Comparison of ENCODE assay signal across 16 cellular contexts in the genomic region with DNA sequence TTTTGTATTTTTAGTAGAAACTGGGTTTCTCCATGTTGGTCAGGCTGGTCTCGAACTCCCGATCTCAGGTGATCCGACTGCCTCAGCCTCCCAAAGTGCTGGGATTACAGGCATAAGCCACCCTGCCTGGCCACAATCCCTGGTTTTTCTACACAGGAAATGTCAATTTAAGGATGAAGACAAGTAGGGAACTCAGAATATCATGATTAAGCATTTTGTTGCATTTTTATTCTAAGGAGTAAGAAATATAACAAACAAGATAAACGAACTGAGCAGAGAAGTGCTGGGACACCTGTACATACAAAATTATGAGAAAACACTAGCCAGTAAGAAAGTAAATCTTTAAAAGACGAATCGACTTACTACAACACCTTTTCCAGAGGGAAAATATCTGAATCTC.
DNase-seq lines count a peak whose midpoint lies in the region; ATAC-seq, FAIRE-seq and TF ChIP-seq lines count a peak whose summit lies in the region.
"Had no signal": no experiment of that assay in that cellular context is flagged by ENCODE, and none has a peak within 500 bp of the region (broad histone marks: within the 10 kb centered on the region; RNA-seq: fewer than 3 reads in every experiment).

No MANE protein-coding gene starts in this region.

- CTCF ChIA-PET in SK-N-SH (lab: Yijun Ruan, JAX) (no interaction called here), GM10248 (lab: Yijun Ruan, JAX) (no interaction called here)

- WGBS in SK-N-SH (ENCODE audit: low lambda C conversion rate) = 79% methylated on average over 6 of the region's 6 CpGs
- WGBS in mesenchymal stem cell = 75% methylated on average over 4 of the region's 6 CpGs
- whole genome bisulfite sequencing in smooth muscle cell (ENCODE audit: low lambda C conversion rate) = 76% methylated on average over 6 of the region's 6 CpGs

- no peak for TF ChIP-seq EP300 in SK-N-SH (IDR thresholded peaks at IDR 0.05; ENCODE audit: borderline replicate concordance in 1 of 2, low read depth in 1 of 2, low read length in 1 of 2)

- H2BK15ac ChIP-seq in mesenchymal stem cell (ENCODE audit: low read depth, poor library complexity, severe bottlenecking) = no peak overlapping the region

- H3K36me3 ChIP-seq in SK-N-SH (replicated peaks in 1 of 2; ENCODE audit: control insufficient read depth in 1 of 2, insufficient read depth in 2 of 2, low read length in 1 of 2) (no peaks in the 10 kb centered on the region), astrocyte (ENCODE audit: insufficient read depth, low read length) (no peaks in the 10 kb centered on the region), mesenchymal stem cell (ENCODE audit: control insufficient read depth in 1 of 2, insufficient read depth in 2 of 2, low read depth in 1 of 2, low read length in 2 of 2) (no peaks in the 10 kb centered on the region), smooth muscle cell (ENCODE audit: low read depth) (no peaks in the 10 kb centered on the region)

- H3K4me2 ChIP-seq in SK-N-SH = peak overlapping the region; percentile 27; the same call in 1 of the 2 replicates
- H3K4me2 ChIP-seq in astrocyte (ENCODE audit: low read length) = no peak overlapping the region
- H3K4me2 ChIP-seq in mesenchymal stem cell (ENCODE audit: low read length, poor library complexity, severe bottlenecking) = no peak overlapping the region
- H3K4me2 ChIP-seq in smooth muscle cell = peak overlapping the region; percentile 14

- H4K20me1 ChIP-seq in SK-N-SH (ENCODE audit: insufficient read depth) (no peaks in the 10 kb centered on the region), astrocyte (ENCODE audit: insufficient read depth, low read length) (no peaks in the 10 kb centered on the region), smooth muscle cell (ENCODE audit: low read depth) (no peaks in the 10 kb centered on the region)

- H4K91ac ChIP-seq in mesenchymal stem cell (ENCODE audit: low read length) = no peak overlapping the region

- no peaks in the 10 kb centered on the region for H3K9me2 ChIP-seq in SK-N-SH

- no peak overlapping the region for H3K18ac ChIP-seq in mesenchymal stem cell (ENCODE audit: low read depth in 1 of 2, low read length in 2 of 2)

- H3K79me2 ChIP-seq in SK-N-SH (ENCODE audit: insufficient read depth) (peaks cover 5% of the 10 kb centered on the region), astrocyte (ENCODE audit: insufficient read depth, low read length) (no peaks in the 10 kb centered on the region), smooth muscle cell (ENCODE audit: low read depth) (no peaks in the 10 kb centered on the region)

- H3K4me1 ChIP-seq in SK-N-SH (ENCODE audit: control insufficient read depth in 1 of 2, insufficient read depth in 2 of 2, low read depth in 1 of 2, low read length in 1 of 2) = peaks cover 11 to 63% of the 10 kb centered on the region in 2 experiments
- peaks cover 46% of the 10 kb centered on the region for H3K4me1 ChIP-seq in astrocyte (ENCODE audit: insufficient read depth, low read length)
- peaks cover 9% of the 10 kb centered on the region for H3K4me1 ChIP-seq in mesenchymal stem cell (ENCODE audit: control insufficient read depth, insufficient read depth, low read depth, low read length)
- H3K4me1 ChIP-seq in smooth muscle cell (ENCODE audit: low read depth) = peaks cover 29% of the 10 kb centered on the region

- H3K14ac ChIP-seq in mesenchymal stem cell (ENCODE audit: low read length in 2 of 2) = no peak overlapping the region

- peak; percentile 47 for FAIRE-seq in astrocyte (lab: Jason Lieb, UNC)
- FAIRE-seq: GM12891 had no signal

- H2BK5ac ChIP-seq in mesenchymal stem cell (ENCODE audit: low read depth, low read length, poor library complexity, severe bottlenecking) = no peak overlapping the region

- H3K9me3 ChIP-seq in SK-N-SH (no peaks in the 10 kb centered on the region), astrocyte (ENCODE audit: insufficient read depth, low read depth, low read length) (no peaks in the 10 kb centered on the region), mesenchymal stem cell (ENCODE audit: control insufficient read depth, low read length) (no peaks in the 10 kb centered on the region), smooth muscle cell (replicated peaks; ENCODE audit: low read depth) (no peaks in the 10 kb centered on the region)

- ATAC-seq in SK-N-SH treated with all-trans-retinoic acid at 6 μM for 48 hours = no peak
- no peak for ATAC-seq in HG03196 (IDR thresholded peaks at IDR 0.05; ENCODE audit: unreplicated experiment)

- no peak for TF ChIP-seq CTCF in SK-N-SH (IDR thresholded peaks at IDR 0.05)
- no peak for TF ChIP-seq CTCF in astrocyte (IDR thresholded peaks at IDR 0.05; ENCODE audit: insufficient read depth, low read depth, low read length)
- no peak for TF ChIP-seq CTCF in smooth muscle cell (IDR thresholded peaks at IDR 0.05; ENCODE audit: borderline replicate concordance, insufficient read depth, poor library complexity, severe bottlenecking)
- TF ChIP-seq CTCF in GM10248 (IDR thresholded peaks at IDR 0.05; ENCODE audit: control extremely low read depth, extremely low read depth, low read depth, missing control alignments) = no peak

- no peak overlapping the region for H2AK5ac ChIP-seq in mesenchymal stem cell (ENCODE audit: low read length, severe bottlenecking)

- H3K79me1 ChIP-seq in mesenchymal stem cell (replicated peaks; ENCODE audit: low read length, poor library complexity, severe bottlenecking) = peaks cover 2% of the 10 kb centered on the region

- peak overlapping the region; percentile 62; the same call in 1 of the 2 replicates for H3K9ac ChIP-seq in SK-N-SH
- no peak overlapping the region for H3K9ac ChIP-seq in astrocyte (ENCODE audit: low read length)
- H3K9ac ChIP-seq in mesenchymal stem cell (ENCODE audit: low read length) = peak overlapping the region; percentile 94
- H3K9ac ChIP-seq in smooth muscle cell (ENCODE audit: low read depth) = peak overlapping the region; percentile 5

- no peak for TF ChIP-seq RAD21 in SK-N-SH (IDR thresholded peaks at IDR 0.05; ENCODE audit: low read length)

- no peak for DNase-seq in SK-N-SH
- DNase-seq in astrocyte (ENCODE audit: low read depth) = no peak
- no peak for DNase-seq in mesenchymal stem cell
- no peak for DNase-seq in smooth muscle cell (lab: John Stamatoyannopoulos, UW; ENCODE audit: unreplicated experiment)
- no peak for DNase-seq in GM10248 (ENCODE audit: extremely low spot score)
- DNase-seq in AML-193 (lab: John Stamatoyannopoulos, UW) = no peak
- DNase-seq: ACHN; C1 segment of cervical spinal cord; CD4-positive, alpha-beta T cell; DMS79; HCEC 1CT had no signal

- no peak overlapping the region for H2BK120ac ChIP-seq in mesenchymal stem cell (ENCODE audit: low read depth, low read length)

- H3K27me3 Mint-ChIP-seq in astrocyte (ENCODE audit: low read depth, unreplicated experiment) = no peaks in the 10 kb centered on the region
- H3K27me3 Mint-ChIP-seq: B cell; CD4-positive, alpha-beta T cell had no signal

- no peak overlapping the region for H3K4me3 ChIP-seq in SK-N-SH (ENCODE audit: low read depth in 2 of 2, low read length in 1 of 2)
- H3K4me3 ChIP-seq in astrocyte (ENCODE audit: insufficient read depth, low read depth, low read length) = no peak overlapping the region
- H3K4me3 ChIP-seq in mesenchymal stem cell (ENCODE audit: insufficient read depth in 1 of 2, low read depth in 1 of 2, low read length in 2 of 2) = no peak overlapping the region
- H3K4me3 ChIP-seq in smooth muscle cell = no peak overlapping the region

- H3F3A ChIP-seq in SK-N-SH (replicated peaks; ENCODE audit: insufficient read depth) = peaks cover 87% of the 10 kb centered on the region
- H3F3A ChIP-seq in smooth muscle cell (ENCODE audit: low read depth) = peaks cover 44% of the 10 kb centered on the region

- H3K4me1 Mint-ChIP-seq in astrocyte (ENCODE audit: low read depth, unreplicated experiment) = peaks cover 73% of the 10 kb centered on the region
- H3K4me1 Mint-ChIP-seq: B cell had no signal

- H3K27ac ChIP-seq in SK-N-SH (ENCODE audit: low read depth in 2 of 2, low read length in 1 of 2) (peak overlapping the region in 1 of 2 experiments; percentile 98; a peak in 2 of 4 replicates), astrocyte (ENCODE audit: low read depth, low read length) (peak overlapping the region; percentile 100), mesenchymal stem cell (ENCODE audit: low read length, poor library complexity, severe bottlenecking) (no peak overlapping the region), smooth muscle cell (ENCODE audit: low read depth) (peak overlapping the region; percentile 99)
- H3K27ac ChIP-seq: 22Rv1 had no signal

- POLR2A ChIA-PET in SK-N-SH (lab: Yijun Ruan, JAX) (no interaction called here), GM10248 (lab: Yijun Ruan, JAX) (no interaction called here)

- H3K27ac Mint-ChIP-seq in astrocyte (ENCODE audit: unreplicated experiment) = peak overlapping the region; percentile 82
- H3K27ac Mint-ChIP-seq: B cell; CD4-positive, alpha-beta T cell had no signal

- H3K27me3 ChIP-seq in SK-N-SH (ENCODE audit: insufficient read depth) = no peaks in the 10 kb centered on the region
- H3K27me3 ChIP-seq in astrocyte (ENCODE audit: insufficient read depth, low read length) = no peaks in the 10 kb centered on the region
- H3K27me3 ChIP-seq in mesenchymal stem cell (ENCODE audit: control insufficient read depth in 1 of 2, insufficient read depth in 1 of 2, low read length in 2 of 2) = no peaks in the 10 kb centered on the region
- H3K27me3 ChIP-seq in smooth muscle cell (ENCODE audit: low read depth) = no peaks in the 10 kb centered on the region

- no peak overlapping the region for H2BK12ac ChIP-seq in mesenchymal stem cell (ENCODE audit: low read length in 2 of 2)

- no peak overlapping the region for H4K8ac ChIP-seq in mesenchymal stem cell (ENCODE audit: low read length)

- H3K23ac ChIP-seq in mesenchymal stem cell (ENCODE audit: low read length in 2 of 2) = no peak overlapping the region

- H3K36me3 Mint-ChIP-seq in astrocyte (ENCODE audit: low read depth, unreplicated experiment) = no peaks in the 10 kb centered on the region

- H3K9me3 Mint-ChIP-seq in astrocyte (ENCODE audit: unreplicated experiment) = no peaks in the 10 kb centered on the region
- H3K9me3 Mint-ChIP-seq: CD4-positive, alpha-beta T cell had no signal

- no peak overlapping the region for H2AFZ ChIP-seq in SK-N-SH (ENCODE audit: low read depth)
- no peak overlapping the region for H2AFZ ChIP-seq in astrocyte (ENCODE audit: low read depth, low read length)
- H2AFZ ChIP-seq in mesenchymal stem cell (ENCODE audit: low read depth, low read length) = no peak overlapping the region
- H2AFZ ChIP-seq in smooth muscle cell (ENCODE audit: low read depth) = no peak overlapping the region

- no peak overlapping the region for H3K4ac ChIP-seq in mesenchymal stem cell (ENCODE audit: low read depth in 1 of 2, low read length in 2 of 2)

- H3K4me3 Mint-ChIP-seq in astrocyte (ENCODE audit: unreplicated experiment) = no peak overlapping the region
- H3K4me3 Mint-ChIP-seq: B cell; CD4-positive, alpha-beta T cell had no signal

TF ChIP-seq in SK-N-SH, 30 proteins besides CTCF, POLR2A, EP300 and RAD21 (continues in another document):
- TF ChIP-seq CHD2 (IDR thresholded peaks at IDR 0.05; ENCODE audit: low read length, partially characterized antibody) (no peak), FOXM1 (IDR thresholded peaks at IDR 0.05; ENCODE audit: low read depth) (no peak), GABPA (IDR thresholded peaks at IDR 0.05; ENCODE audit: low read depth) (no peak)

TF ChIP-seq in SK-N-SH treated with all-trans-retinoic acid at 6 μM for 48 hours, 23 proteins besides CTCF, POLR2A, EP300 and RAD21 (continues in another document):
- TF ChIP-seq ZFP3 (CRISPR knock-in tag; IDR thresholded peaks at IDR 0.05) (no peak), GLIS3 (CRISPR knock-in tag; IDR thresholded peaks at IDR 0.05) (no peak), TOX (CRISPR knock-in tag; IDR thresholded peaks at IDR 0.05; ENCODE audit: borderline replicate concordance) (no peak)

Comparison
In these comparisons a context has a peak if more than half of its experiments do, and no peak if none do; other contexts are left out.
1. H3K4me2 ChIP-seq: peak in SK-N-SH (single experiment) and smooth muscle cell (single experiment); none in astrocyte (single experiment) and mesenchymal stem cell (single experiment).